ENCODE assay signal across 1 cellular context in genomic region chr19:49910179-49910578, GRCh38.
TF ChIP-seq lines count a peak whose summit lies in the region.

No MANE protein-coding gene starts in this region.

TF ChIP-seq in GM12878, 131 proteins besides CTCF, POLR2A, EP300 and RAD21:
- TF ChIP-seq SREBF2 (IDR thresholded peaks at IDR 0.05; ENCODE audit: low read length) (no peak), ZNF207 (IDR thresholded peaks at IDR 0.05; ENCODE audit: borderline replicate concordance) (no peak), SIN3A (IDR thresholded peaks at IDR 0.05; ENCODE audit: low read depth, low read length) (no peak), GABPA (IDR thresholded peaks at IDR 0.05; ENCODE audit: low read depth) (no peak), STAT3 (IDR thresholded peaks at IDR 0.05; ENCODE audit: low read depth, low read length) (no peak), IRF5 (IDR thresholded peaks at IDR 0.05; ENCODE audit: borderline replicate concordance) (no peak), NFXL1 (IDR thresholded peaks at IDR 0.05; ENCODE audit: borderline replicate concordance) (no peak), SKIL (IDR thresholded peaks at IDR 0.05; ENCODE audit: low read depth, poor library complexity, severe bottlenecking) (no peak), IRF4 (IDR thresholded peaks at IDR 0.05; ENCODE audit: low read depth, low read length) (no peak), GATAD2B (conservative IDR thresholded peaks at IDR 0.05; ENCODE audit: low read depth) (no peak), RCOR1 (conservative IDR thresholded peaks at IDR 0.05; ENCODE audit: low read depth, low read length) (no peak), MEF2B (IDR thresholded peaks at IDR 0.05; ENCODE audit: partially characterized antibody, poor library complexity, severe bottlenecking) (no peak), HDGF (IDR thresholded peaks at IDR 0.05) (no peak), POLR2AphosphoS2 (IDR thresholded peaks at IDR 0.05; ENCODE audit: low read depth, low read length) (no peak), SUPT20H (IDR thresholded peaks at IDR 0.05; ENCODE audit: borderline replicate concordance, control insufficient read depth, low read depth, low read length) (no peak), NR2C2 (IDR thresholded peaks at IDR 0.05; ENCODE audit: borderline replicate concordance, control insufficient read depth, insufficient read length, low read depth) (no peak), ZNF217 (IDR thresholded peaks at IDR 0.05) (no peak), BHLHE40 (IDR thresholded peaks at IDR 0.05; ENCODE audit: borderline replicate concordance in 1 of 2, low read depth in 2 of 2, low read length in 1 of 2) (no peak), SRF (IDR thresholded peaks at IDR 0.05; ENCODE audit: low read depth in 2 of 2, low read length in 2 of 2) (no peak), RUNX3 (IDR thresholded peaks at IDR 0.05; ENCODE audit: low read length) (no peak)
